20 cellular contexts compared by ENCODE assay signal in genomic region chr17:17322516-17323510, GRCh38.
"Had no signal": no experiment of that assay in that cellular context is flagged by ENCODE, and none has a peak within 500 bp of the region (broad histone marks: within the 10 kb centered on the region; RNA-seq: fewer than 3 reads in every experiment).

No MANE protein-coding gene starts in this region.

- H3K36me3 Mint-ChIP-seq: activated CD4-positive, alpha-beta memory T cell treated with anti-CD3 and anti-CD28 coated beads for 36 hours; activated CD8-positive, alpha-beta memory T cell treated with anti-CD3 and anti-CD28 coated beads, Interleukin-2, amount 10 ng/mL, durations not matched to agents 7 days and 5 days; activated naive CD4-positive, alpha-beta T cell treated with anti-CD3 and anti-CD28 coated beads, Interleukin-2, amount 50 U/mL, for 24 hours had no signal

- H3K4me3 ChIP-seq: ovary, thoracic aorta had no signal

- H3K9me3 ChIP-seq: ovary, thoracic aorta had no signal

- H3K27me3 ChIP-seq: ovary had no signal

- ATAC-seq: activated CD4-positive, alpha-beta T cell treated with anti-CD3 and anti-CD28 coated beads for 36 hours; activated CD8-positive, alpha-beta memory T cell treated with anti-CD3 and anti-CD28 coated beads, Interleukin-2, amount 10 ng/mL, durations not matched to agents 7 days and 5 days; foreskin keratinocyte had no signal

- H3K27ac ChIP-seq: foreskin keratinocyte, ovary, thoracic aorta had no signal

- H3K27ac Mint-ChIP-seq: activated CD4-positive, alpha-beta memory T cell treated with anti-CD3 and anti-CD28 coated beads for 36 hours; activated CD4-positive, alpha-beta T cell treated with anti-CD3 and anti-CD28 coated beads for 36 hours; activated CD8-positive, alpha-beta memory T cell treated with anti-CD3 and anti-CD28 coated beads, Interleukin-2, amount 10 ng/mL, durations not matched to agents 7 days and 5 days; activated naive CD4-positive, alpha-beta T cell treated with anti-CD3 and anti-CD28 coated beads, Interleukin-2, amount 50 U/mL, for 24 hours; brain had no signal

- H3K27me3 Mint-ChIP-seq: activated CD4-positive, alpha-beta memory T cell treated with anti-CD3 and anti-CD28 coated beads for 36 hours; activated CD4-positive, alpha-beta T cell treated with anti-CD3 and anti-CD28 coated beads for 36 hours; activated CD8-positive, alpha-beta memory T cell treated with anti-CD3 and anti-CD28 coated beads, Interleukin-2, amount 10 ng/mL, durations not matched to agents 7 days and 5 days; activated naive CD4-positive, alpha-beta T cell treated with anti-CD3 and anti-CD28 coated beads, Interleukin-2, amount 50 U/mL, for 24 hours; brain; central memory CD8-positive, alpha-beta T cell had no signal

- H3K4me1 Mint-ChIP-seq: activated CD4-positive, alpha-beta T cell treated with anti-CD3 and anti-CD28 coated beads for 36 hours; activated CD8-positive, alpha-beta memory T cell treated with anti-CD3 and anti-CD28 coated beads, Interleukin-2, amount 10 ng/mL, durations not matched to agents 7 days and 5 days; activated naive CD4-positive, alpha-beta T cell treated with anti-CD3 and anti-CD28 coated beads, Interleukin-2, amount 50 U/mL, for 24 hours; brain; central memory CD8-positive, alpha-beta T cell had no signal

- H3K4me1 ChIP-seq: foreskin keratinocyte had no signal

- DNase-seq: activated CD4-positive, alpha-beta memory T cell treated with anti-CD3 and anti-CD28 coated beads for 36 hours; activated CD4-positive, alpha-beta T cell treated with anti-CD3 and anti-CD28 coated beads for 36 hours; activated CD8-positive, alpha-beta memory T cell treated with anti-CD3 and anti-CD28 coated beads, Interleukin-2, amount 10 ng/mL, durations not matched to agents 7 days and 5 days; activated effector memory CD4-positive, alpha-beta T cell treated with Interleukin-2 at 50 U/mL for 16 hours; activated T-cell treated with anti-CD3 and anti-CD28 coated beads, Interleukin-2, amount 50 U/mL, for 1 hour; amniotic stem cell; effector CD8-positive, alpha-beta T cell; foreskin keratinocyte; glutamatergic neuron; hypothalamus; stimulated activated CD4-positive, alpha-beta T cell treated with anti-CD3 and anti-CD28 coated beads, Interleukin-15, amount 100 ng/mL, for 24 hours; stimulated activated CD4-positive, alpha-beta T cell treated with anti-CD3 and anti-CD28 coated beads, Interleukin-4, amount 100 ng/mL, for 4 hours; stimulated activated CD8-positive, alpha-beta memory T cell treated with anti-CD3 and anti-CD28 coated beads, Interleukin-4, amount 100 ng/mL, for 48 hours; T-helper 2 cell had no signal

- H3K9me3 Mint-ChIP-seq: activated CD4-positive, alpha-beta memory T cell treated with anti-CD3 and anti-CD28 coated beads for 36 hours; activated naive CD4-positive, alpha-beta T cell treated with anti-CD3 and anti-CD28 coated beads, Interleukin-2, amount 50 U/mL, for 24 hours; brain; central memory CD8-positive, alpha-beta T cell; neural crest cell had no signal

- H3K36me3 ChIP-seq: ovary, thoracic aorta had no signal

- H3K4me3 Mint-ChIP-seq: activated CD4-positive, alpha-beta memory T cell treated with anti-CD3 and anti-CD28 coated beads for 36 hours; activated CD4-positive, alpha-beta T cell treated with anti-CD3 and anti-CD28 coated beads for 36 hours; activated CD8-positive, alpha-beta memory T cell treated with anti-CD3 and anti-CD28 coated beads, Interleukin-2, amount 10 ng/mL, durations not matched to agents 7 days and 5 days; activated naive CD4-positive, alpha-beta T cell treated with anti-CD3 and anti-CD28 coated beads, Interleukin-2, amount 50 U/mL, for 24 hours; brain; central memory CD8-positive, alpha-beta T cell; neural crest cell had no signal
